In genomic region chr2:67186871-67187270, GRCh38 we compare ENCODE assay signal across 23 cellular contexts.
A peak's percentile ranks its signal among the peaks of the same experiment; 100 is the strongest.
DNase-seq lines count a peak whose midpoint lies in the region; FAIRE-seq and TF ChIP-seq lines count a peak whose summit lies in the region.
"Had no signal": no experiment of that assay in that cellular context is flagged by ENCODE, and none has a peak within 500 bp of the region (broad histone marks: within the 10 kb centered on the region; RNA-seq: fewer than 3 reads in every experiment).

No MANE protein-coding gene starts in this region.

- H3K27me3 ChIP-seq in mammary epithelial cell (ENCODE audit: insufficient read depth, low read length) = no peaks in the 10 kb centered on the region
- no peaks in the 10 kb centered on the region for H3K27me3 ChIP-seq in bronchial epithelial cell (ENCODE audit: control insufficient read depth, insufficient read depth, low read length)
- no peaks in the 10 kb centered on the region for H3K27me3 ChIP-seq in thyroid gland
- H3K27me3 ChIP-seq: BLaER1 had no signal

- POLR2A ChIA-PET in MCF 10A (lab: Yijun Ruan, JAX) = no interaction called here

- no peaks in the 10 kb centered on the region for H3K9me3 Mint-ChIP-seq in MCF 10A (ENCODE audit: unreplicated experiment)
- H3K9me3 Mint-ChIP-seq: CD8-positive, alpha-beta T cell; H9 had no signal

- no peak for FAIRE-seq in bronchial epithelial cell (lab: Jason Lieb, UNC)
- FAIRE-seq: A204.1, GM12891, GM18507 had no signal

- TF ChIP-seq CTCF in mammary epithelial cell (conservative IDR thresholded peaks at IDR 0.05 in 1 of 2, IDR thresholded peaks at IDR 0.05 in 1 of 2; ENCODE audit: extremely low read depth in 1 of 2, insufficient read depth in 1 of 2, low read depth in 1 of 2, low read length in 2 of 2) (no peak), MCF 10A (IDR thresholded peaks at IDR 0.05; ENCODE audit: unreplicated experiment) (no peak), bronchial epithelial cell (IDR thresholded peaks at IDR 0.05; ENCODE audit: insufficient read depth, low read length, severe bottlenecking) (no peak), thyroid gland (IDR thresholded peaks at IDR 0.05) (no peak)

- H3K4me2 ChIP-seq in mammary epithelial cell (ENCODE audit: insufficient read depth, low read depth, low read length) = no peak overlapping the region
- H3K4me2 ChIP-seq: BLaER1, GM23338 had no signal

- no peaks in the 10 kb centered on the region for H3K4me1 ChIP-seq in mammary epithelial cell (ENCODE audit: insufficient read depth, low read length)
- no peaks in the 10 kb centered on the region for H3K4me1 ChIP-seq in thyroid gland
- H3K4me1 ChIP-seq: BLaER1, Caco-2 had no signal

- H3K9me3 ChIP-seq in mammary epithelial cell (replicated peaks; ENCODE audit: insufficient read depth, low read length) = no peaks in the 10 kb centered on the region
- H3K9me3 ChIP-seq in thyroid gland = no peaks in the 10 kb centered on the region
- H3K9me3 ChIP-seq: BLaER1, Caco-2 had no signal

- BruUV-seq in mammary epithelial cell (replicated peaks; lab: Mats Ljungman, UMichigan) (no TSS peak), MCF 10A (replicated peaks; lab: Mats Ljungman, UMichigan) (no TSS peak)

- no peaks in the 10 kb centered on the region for H3K79me2 ChIP-seq in mammary epithelial cell (ENCODE audit: insufficient read depth, low read length)

- no peak overlapping the region for H3K9ac ChIP-seq in mammary epithelial cell (ENCODE audit: insufficient read depth, low read length)
- H3K9ac ChIP-seq: BLaER1 had no signal

- intact Hi-C loops in mammary epithelial cell (cut with micrococcal nuclease) = no loop called here
- intact Hi-C loops in MCF 10A (cut with micrococcal nuclease) = no loop called here
- intact Hi-C loops in thyroid gland (cut with DNase I) = no loop called here

- dilution Hi-C loops in mammary epithelial cell (cut with HindIII; ENCODE audit: low sequenced_read_pairs) = no loop called here

- no peak overlapping the region for H3K27ac Mint-ChIP-seq in MCF 10A (ENCODE audit: low read depth, unreplicated experiment)
- H3K27ac Mint-ChIP-seq: B cell; CD4-positive, CD25-positive, alpha-beta regulatory T cell; CD8-positive, alpha-beta T cell; GM23338 had no signal

- no peak overlapping the region for H2AFZ ChIP-seq in mammary epithelial cell (ENCODE audit: low read depth, low read length)
- H2AFZ ChIP-seq: GM23338 had no signal

- H4K20me1 ChIP-seq in mammary epithelial cell (ENCODE audit: insufficient read depth, low read length) = no peaks in the 10 kb centered on the region
- H4K20me1 ChIP-seq: BLaER1 had no signal

- H3K4me3 ChIP-seq in mammary epithelial cell (replicated peaks in 1 of 3; ENCODE audit: insufficient read depth in 1 of 3, low read depth in 2 of 3, low read length in 3 of 3) (no peak overlapping the region), bronchial epithelial cell (ENCODE audit: low read depth, low read length) (no peak overlapping the region), thyroid gland (replicated peaks in 1 of 3) (no peak overlapping the region)
- H3K4me3 ChIP-seq: BLaER1, GM23338 had no signal

- no peaks in the 10 kb centered on the region for H3K36me3 ChIP-seq in mammary epithelial cell (ENCODE audit: insufficient read depth, low read length)
- no peaks in the 10 kb centered on the region for H3K36me3 ChIP-seq in bronchial epithelial cell (ENCODE audit: control insufficient read depth, insufficient read depth, low read length)
- H3K36me3 ChIP-seq in thyroid gland = no peaks in the 10 kb centered on the region
- H3K36me3 ChIP-seq: BLaER1 had no signal

- DNase-seq in mammary epithelial cell = peak; percentile 19
- no peak for DNase-seq in MCF 10A (ENCODE audit: unreplicated experiment)
- DNase-seq in bronchial epithelial cell (ENCODE audit: low read depth) = peak; percentile 58
- peak; percentile 42 for DNase-seq in kidney tubule cell (ENCODE audit: low spot score)
- no peak for DNase-seq in activated CD4-positive, alpha-beta T cell treated with anti-CD3 and anti-CD28 coated beads, Interleukin-2, amount 50 U/mL, for 4 hours
- no peak for DNase-seq in thyroid gland
- DNase-seq in DMS153 treated with DMSO at 0.1 percent for 48 hours (lab: John Stamatoyannopoulos, UW; ENCODE audit: unreplicated experiment) = no peak
- DNase-seq: Caco-2; CD4-positive, CD25-positive, alpha-beta regulatory T cell; CD8-positive, alpha-beta T cell; DMS153; DMS79; EL; GF-D8; H9 had no signal

- no peak overlapping the region for H3K27ac ChIP-seq in mammary epithelial cell (ENCODE audit: insufficient read depth, low read depth, low read length)
- no peak overlapping the region for H3K27ac ChIP-seq in thyroid gland
- H3K27ac ChIP-seq: 22Rv1, BLaER1, C4-2B had no signal

- in situ Hi-C loops in mammary epithelial cell (cut with MboI; ENCODE audit: low sequenced_read_pairs in 2 of 2) = no loop called here

- CTCF ChIA-PET in mammary epithelial cell (lab: Charles Lee; ENCODE audit: low non-redundant PET) = no interaction called here
- CTCF ChIA-PET in MCF 10A (lab: Yijun Ruan, JAX) = no interaction called here

- H3K4me3 Mint-ChIP-seq in MCF 10A (ENCODE audit: unreplicated experiment) = no peak overlapping the region
- H3K4me3 Mint-ChIP-seq: B cell; CD4-positive, CD25-positive, alpha-beta regulatory T cell; CD8-positive, alpha-beta T cell; GM23338; H9 had no signal

- H3K36me3 Mint-ChIP-seq in MCF 10A (ENCODE audit: insufficient read depth, unreplicated experiment) = no peaks in the 10 kb centered on the region
- H3K36me3 Mint-ChIP-seq: CD4-positive, CD25-positive, alpha-beta regulatory T cell; CD8-positive, alpha-beta T cell had no signal

- H3K27me3 Mint-ChIP-seq in MCF 10A (ENCODE audit: insufficient read depth, unreplicated experiment) = no peaks in the 10 kb centered on the region
- H3K27me3 Mint-ChIP-seq: B cell; CD4-positive, CD25-positive, alpha-beta regulatory T cell had no signal

- TF ChIP-seq POLR2A in thyroid gland (IDR thresholded peaks at IDR 0.05) = no peak

- 80% methylated on average over 4 of the region's 4 CpGs for WGBS in mammary epithelial cell (ENCODE audit: low coverage, missing lambda C conversion rate)
- 91 to 92% methylated on average over 4 of the region's 4 CpGs for WGBS in thyroid gland, 2 donors

- H3K4me1 Mint-ChIP-seq in MCF 10A (ENCODE audit: insufficient read depth, unreplicated experiment) = no peaks in the 10 kb centered on the region
- H3K4me1 Mint-ChIP-seq: B cell; CD4-positive, CD25-positive, alpha-beta regulatory T cell; GM23338 had no signal

Comparison
In these comparisons a context has a peak if more than half of its experiments do, and no peak if none do; other contexts are left out.
1. DNase-seq: peak in mammary epithelial cell (single experiment), bronchial epithelial cell (single experiment) and kidney tubule cell (single experiment); none in MCF 10A (single experiment), activated CD4-positive, alpha-beta T cell treated with anti-CD3 and anti-CD28 coated beads, Interleukin-2, amount 50 U/mL, for 4 hours (0 of 2), thyroid gland (0 of 2) and DMS153 treated with DMSO at 0.1 percent for 48 hours (single experiment).